30 cellular contexts compared by ENCODE assay signal in genomic region chr18:62454527-62454926, GRCh38.
"Had no signal": no experiment of that assay in that cellular context is flagged by ENCODE, and none has a peak within 500 bp of the region (broad histone marks: within the 10 kb centered on the region; RNA-seq: fewer than 3 reads in every experiment).

No MANE protein-coding gene starts in this region.

- H3K27me3 Mint-ChIP-seq: activated CD4-positive, alpha-beta T cell treated with anti-CD3 and anti-CD28 coated beads, Interleukin-2, amount 10 ng/mL, durations not matched to agents 24 days and 14 days had no signal

- H3K36me3 ChIP-seq: adrenal gland, brain microvascular endothelial cell, breast epithelium had no signal

- DNase-seq: activated B cell treated with CpG ODN at 0.5 μM for 24 hours; activated CD4-positive, alpha-beta memory T cell treated with anti-CD3 and anti-CD28 coated beads for 36 hours; activated CD4-positive, alpha-beta T cell treated with anti-CD3 and anti-CD28 coated beads for 4 hours; activated CD4-positive, alpha-beta T cell treated with anti-CD3 and anti-CD28 coated beads, Interleukin-2, amount 10 ng/mL, durations not matched to agents 24 days and 14 days; activated CD4-positive, alpha-beta T cell treated with anti-CD3 and anti-CD28 coated beads, Interleukin-2, amount 50 U/mL, for 1 hour; activated CD4-positive, alpha-beta T cell treated with anti-CD3 and anti-CD28 coated beads, Interleukin-2, amount 50 U/mL, for 4 hours; activated CD4-positive, CD25-positive, alpha-beta regulatory T cell treated with anti-CD3 and anti-CD28 coated beads, Interleukin-2, amount 50 U/mL, for 72 hours; activated CD8-positive, alpha-beta memory T cell treated with anti-CD3 and anti-CD28 coated beads, Interleukin-2, amount 50 U/mL, for 48 hours; activated CD8-positive, alpha-beta T cell treated with anti-CD3 and anti-CD28 coated beads for 36 hours; activated effector memory CD4-positive, alpha-beta T cell treated with Interleukin-2 at 50 U/mL for 16 hours; activated gamma-delta T cell treated with Interleukin-2 at 50 U/mL for 16 hours; activated naive CD4-positive, alpha-beta T cell; activated naive CD4-positive, alpha-beta T cell treated with anti-CD3 and anti-CD28 coated beads for 36 hours; activated naive CD4-positive, alpha-beta T cell treated with anti-CD3 and anti-CD28 coated beads, Interleukin-2, amount 50 U/mL, for 16 hours; activated naive CD8-positive, alpha-beta T cell treated with anti-CD3 and anti-CD28 coated beads for 36 hours; activated T-cell treated with anti-CD3 and anti-CD28 coated beads, Interleukin-2, amount 50 U/mL, for 24 hours; adrenal gland; amniotic stem cell; aorta; body of pancreas; brain microvascular endothelial cell; central memory CD4-positive, alpha-beta T cell; T-helper 1 cell; T-helper 9 cell had no signal

- H3K27ac ChIP-seq: adrenal gland, body of pancreas, brain microvascular endothelial cell, breast epithelium, VCaP had no signal

- H3K27me3 ChIP-seq: adrenal gland, body of pancreas, brain microvascular endothelial cell, breast epithelium had no signal

- H3K4me1 Mint-ChIP-seq: activated B cell treated with CpG ODN at 0.5 μM for 24 hours had no signal

- H3K27ac Mint-ChIP-seq: activated B cell treated with CpG ODN at 0.5 μM for 24 hours; activated CD8-positive, alpha-beta T cell treated with anti-CD3 and anti-CD28 coated beads for 36 hours; activated naive CD4-positive, alpha-beta T cell treated with anti-CD3 and anti-CD28 coated beads for 36 hours; activated naive CD4-positive, alpha-beta T cell treated with anti-CD3 and anti-CD28 coated beads, Interleukin-2, amount 50 U/mL, for 72 hours; activated naive CD8-positive, alpha-beta T cell treated with anti-CD3 and anti-CD28 coated beads for 36 hours; activated T-helper 2 cell treated with anti-CD3 and anti-CD28 coated beads, Interferon-gamma antibody, Interleukin-2, Interleukin-4, amounts not matched to agents 10 μg/mL and 5 μg/mL and 100 μg/mL, durations not matched to agents 14 hours and 24 hours and 36 hours; T-helper 1 cell treated with Interleukin-12 subunit alpha and Interleukin-12 subunit beta and Interleukin-4 antibody, amounts not matched to agents 30 μg/mL and 1 μg/mL, for 36 hours; T-helper 2 cell treated with Interferon-gamma antibody and Interleukin-4, amounts not matched to agents 5 μg/mL and 100 μg/mL, for 36 hours had no signal

- ATAC-seq: activated CD8-positive, alpha-beta T cell treated with anti-CD3 and anti-CD28 coated beads for 36 hours; activated naive CD4-positive, alpha-beta T cell treated with anti-CD3 and anti-CD28 coated beads, Interleukin-2, amount 50 U/mL, for 72 hours; body of pancreas had no signal

- H3K4me3 ChIP-seq: adrenal gland, body of pancreas, breast epithelium had no signal

- H3K4me3 Mint-ChIP-seq: activated B cell treated with CpG ODN at 0.5 μM for 24 hours; activated CD4-positive, alpha-beta memory T cell treated with anti-CD3 and anti-CD28 coated beads for 36 hours; activated CD8-positive, alpha-beta T cell treated with anti-CD3 and anti-CD28 coated beads for 36 hours; activated naive CD4-positive, alpha-beta T cell treated with anti-CD3 and anti-CD28 coated beads for 36 hours; activated naive CD8-positive, alpha-beta T cell treated with anti-CD3 and anti-CD28 coated beads for 36 hours; activated T-cell treated with anti-CD3 and anti-CD28 coated beads, Interleukin-2, amount 50 U/mL, for 24 hours; T-helper 1 cell treated with Interleukin-12 subunit alpha and Interleukin-12 subunit beta and Interleukin-4 antibody, amounts not matched to agents 30 μg/mL and 1 μg/mL, for 36 hours; T-helper 2 cell treated with Interferon-gamma antibody and Interleukin-4, amounts not matched to agents 5 μg/mL and 100 μg/mL, for 36 hours had no signal

- H3K9me3 ChIP-seq: adrenal gland, body of pancreas, breast epithelium had no signal

- H3K9me3 Mint-ChIP-seq: activated B cell treated with CpG ODN at 0.5 μM for 24 hours; activated CD4-positive, alpha-beta memory T cell treated with anti-CD3 and anti-CD28 coated beads for 36 hours; activated CD8-positive, alpha-beta T cell treated with anti-CD3 and anti-CD28 coated beads for 36 hours; activated naive CD4-positive, alpha-beta T cell treated with anti-CD3 and anti-CD28 coated beads for 36 hours; activated naive CD4-positive, alpha-beta T cell treated with anti-CD3 and anti-CD28 coated beads, Interleukin-2, amount 50 U/mL, for 72 hours; activated naive CD8-positive, alpha-beta T cell treated with anti-CD3 and anti-CD28 coated beads for 36 hours; activated T-helper 2 cell treated with anti-CD3 and anti-CD28 coated beads, Interferon-gamma antibody, Interleukin-2, Interleukin-4, amounts not matched to agents 10 μg/mL and 5 μg/mL and 100 μg/mL, durations not matched to agents 14 hours and 24 hours and 36 hours; T-helper 2 cell treated with Interferon-gamma antibody and Interleukin-4, amounts not matched to agents 5 μg/mL and 100 μg/mL, for 36 hours had no signal

- H3K36me3 Mint-ChIP-seq: activated CD4-positive, alpha-beta memory T cell treated with anti-CD3 and anti-CD28 coated beads for 36 hours; activated naive CD4-positive, alpha-beta T cell treated with anti-CD3 and anti-CD28 coated beads, Interleukin-2, amount 50 U/mL, for 72 hours; activated naive CD8-positive, alpha-beta T cell treated with anti-CD3 and anti-CD28 coated beads for 36 hours had no signal
